Comparison of ENCODE assay signal across 1 cellular context in genomic region chr11:65558785-65559509, GRCh38.
TF ChIP-seq lines count a peak whose summit lies in the region.

No MANE protein-coding gene starts in this region.

TF ChIP-seq in GM12878, 131 proteins besides CTCF, POLR2A, EP300 and RAD21:
- no peak for TF ChIP-seq NFIC (IDR thresholded peaks at IDR 0.05; ENCODE audit: low read depth, low read length)
- TF ChIP-seq YY1 (IDR thresholded peaks at IDR 0.05; ENCODE audit: low read depth, low read length), result no peak
- no peak for TF ChIP-seq HCFC1 (IDR thresholded peaks at IDR 0.05; ENCODE audit: low read length)
- TF ChIP-seq HDAC6 (IDR thresholded peaks at IDR 0.05; ENCODE audit: unreplicated experiment), result no peak
- TF ChIP-seq TARDBP (IDR thresholded peaks at IDR 0.05; ENCODE audit: borderline replicate concordance), result no peak
- no peak for TF ChIP-seq JUNB (IDR thresholded peaks at IDR 0.05)
- TF ChIP-seq SMC3 (IDR thresholded peaks at IDR 0.05; ENCODE audit: borderline replicate concordance, low read length), result no peak
- no peak for TF ChIP-seq SUZ12 (IDR thresholded peaks at IDR 0.05; ENCODE audit: unreplicated experiment)
- no peak for TF ChIP-seq CREB1 (IDR thresholded peaks at IDR 0.05; ENCODE audit: low read depth)
- no peak for TF ChIP-seq MTA2 (IDR thresholded peaks at IDR 0.05; ENCODE audit: low read depth)
- no peak for TF ChIP-seq NR2C1 (IDR thresholded peaks at IDR 0.05)
- TF ChIP-seq TCF12 (IDR thresholded peaks at IDR 0.05; ENCODE audit: low read depth, low read length), result no peak
- TF ChIP-seq NKRF (conservative IDR thresholded peaks at IDR 0.05), result no peak
- TF ChIP-seq CBFB (IDR thresholded peaks at IDR 0.05; ENCODE audit: low read depth), result no peak
- no peak for TF ChIP-seq TCF7 (IDR thresholded peaks at IDR 0.05; ENCODE audit: borderline replicate concordance)
